In genomic region chr12:12696562-12697383, GRCh38 we compare ENCODE assay signal across 8 cellular contexts. TPM values are rescaled to one million over a fixed set of nuclear protein-coding genes. Genes with fewer than 3 reads are reported as not detected.
DNase-seq lines count a peak whose midpoint lies in the region; ATAC-seq and TF ChIP-seq lines count a peak whose summit lies in the region.

No MANE protein-coding gene starts in this region.

- DNase-seq in Ammon's horn (ENCODE audit: low spot score): peak; percentile 91
- DNase-seq in NCI-H748 treated with DMSO at 0.1 percent for 48 hours (lab: John Stamatoyannopoulos, UW): peak; percentile 73
- peak; percentile 91 for DNase-seq in activated CD8-positive, alpha-beta T cell treated with anti-CD3 and anti-CD28 coated beads for 36 hours
- peak; percentile 92 for DNase-seq in lung (ENCODE audit: low spot score)
- peak; percentile 73 to 82 (median 79) for DNase-seq in stimulated activated CD4-positive, alpha-beta T cell treated with anti-CD3 and anti-CD28 coated beads, TNF-alpha, amount 100 ng/mL, for 4 hours (ENCODE audit: low read depth in 3 of 3)

- peak overlapping the region; percentile 99 for H3K27ac Mint-ChIP-seq in activated CD8-positive, alpha-beta T cell treated with anti-CD3 and anti-CD28 coated beads for 36 hours

- H3K27me3 ChIP-seq in ectodermal cell (ENCODE audit: control insufficient read depth, insufficient read depth, low read length, poor library complexity, severe bottlenecking): no peaks in the 10 kb centered on the region
- no peaks in the 10 kb centered on the region for H3K27me3 ChIP-seq in lung (ENCODE audit: control insufficient read depth, insufficient read depth)

- CTCF ChIA-PET in activated CD8-positive, alpha-beta T cell treated with anti-CD3 and anti-CD28 coated beads for 36 hours (lab: Charles Lee): interaction anchor here (1.0 to 4.1 kb wide), 6 partner anchors 10 to 43 kb away, joined by 3 to 33 read pairs (median 6); partner anchors contain the start of gene CDKN1B

- H3K36me3 ChIP-seq in ectodermal cell (ENCODE audit: control insufficient read depth, insufficient read depth, low read length): no peaks in the 10 kb centered on the region
- no peaks in the 10 kb centered on the region for H3K36me3 ChIP-seq in lung (ENCODE audit: control insufficient read depth in 2 of 2, insufficient read depth in 2 of 2, low read length in 2 of 2)

- H3K27me3 Mint-ChIP-seq in activated CD8-positive, alpha-beta T cell treated with anti-CD3 and anti-CD28 coated beads for 36 hours: no peaks in the 10 kb centered on the region

- POLR2A ChIA-PET in activated CD8-positive, alpha-beta T cell treated with anti-CD3 and anti-CD28 coated beads for 36 hours (lab: Charles Lee): interaction anchor here (0.6 to 10.8 kb wide), 16 partner anchors 10 to 340 kb away, joined by 3 to 151 read pairs (median 4); partner anchors contain the start of genes BORCS5 and CDKN1B

- H3K4me1 Mint-ChIP-seq in activated CD8-positive, alpha-beta T cell treated with anti-CD3 and anti-CD28 coated beads for 36 hours (ENCODE audit: low read depth): peaks cover 37% of the 10 kb centered on the region

- ATAC-seq in GM19324 (IDR thresholded peaks at IDR 0.05; ENCODE audit: low FRiP score, unreplicated experiment) (peak; percentile 73), HG03457 (IDR thresholded peaks at IDR 0.05; ENCODE audit: unreplicated experiment) (peak; percentile 56), lung (ENCODE audit: insufficient read depth, low FRiP score) (peak; percentile 92)
- peak; percentile 77 for ATAC-seq in activated CD8-positive, alpha-beta T cell treated with anti-CD3 and anti-CD28 coated beads for 36 hours

- peaks cover 12% of the 10 kb centered on the region for H3K36me3 Mint-ChIP-seq in activated CD8-positive, alpha-beta T cell treated with anti-CD3 and anti-CD28 coated beads for 36 hours (ENCODE audit: low read depth)

- no peaks in the 10 kb centered on the region for H3K9me3 Mint-ChIP-seq in activated CD8-positive, alpha-beta T cell treated with anti-CD3 and anti-CD28 coated beads for 36 hours

- peak overlapping the region; percentile 87 for H3K4me3 Mint-ChIP-seq in activated CD8-positive, alpha-beta T cell treated with anti-CD3 and anti-CD28 coated beads for 36 hours

- 3 to 6% methylated on average over 27 to 29 of the region's 29 CpGs for WGBS in ectodermal cell, 2 experiments
- 1 to 2% methylated on average over 29 of the region's 29 CpGs for WGBS in lung, 2 donors

- peak overlapping the region; percentile 71 for H3K4me3 ChIP-seq in ectodermal cell (ENCODE audit: insufficient read depth, low read depth, low read length)
- H3K4me3 ChIP-seq in lung: peak overlapping the region; percentile 38

- H3K4me1 ChIP-seq in ectodermal cell (ENCODE audit: control insufficient read depth, insufficient read depth, low read length): peaks cover 7% of the 10 kb centered on the region
- H3K4me1 ChIP-seq in lung (ENCODE audit: control insufficient read depth in 2 of 2, insufficient read depth in 2 of 2, low read length in 2 of 2): no peaks in the 10 kb centered on the region

- no peaks in the 10 kb centered on the region for H3K9me3 ChIP-seq in ectodermal cell (ENCODE audit: control insufficient read depth, low read length)
- H3K9me3 ChIP-seq in lung (ENCODE audit: control insufficient read depth in 2 of 2, insufficient read depth in 1 of 2, low read length in 1 of 2): no peaks in the 10 kb centered on the region

- no peak for TF ChIP-seq CTCF in activated CD8-positive, alpha-beta T cell treated with anti-CD3 and anti-CD28 coated beads for 36 hours (IDR thresholded peaks at IDR 0.05)
- no peak for TF ChIP-seq CTCF in lung (IDR thresholded peaks at IDR 0.05; ENCODE audit: control extremely low read depth, extremely low read depth)

- intact Hi-C loops in activated CD8-positive, alpha-beta T cell treated with anti-CD3 and anti-CD28 coated beads for 36 hours (cut with micrococcal nuclease): loop anchor here (2.0 to 5.0 kb wide), 2 partner anchors 20 to 84 kb away; partner anchors contain the start of genes CDKN1B and CREBL2

- H3K27ac ChIP-seq in ectodermal cell (ENCODE audit: insufficient read depth, low read depth, low read length, poor library complexity, severe bottlenecking) (peak overlapping the region; percentile 72), lung (ENCODE audit: low read depth in 1 of 2, low read length in 1 of 2) (peak overlapping the region; percentile 94 to 95)

RNA-seq across cellular contexts. Expression of gene GPR19, which starts 0.8 kb away (rescaled TPM):
- total RNA-seq in activated CD8-positive, alpha-beta T cell treated with anti-CD3 and anti-CD28 coated beads for 36 hours: 10 to 100 TPM; 17.3 to 17.6 TPM
- 36.1 TPM for polyA plus RNA-seq in ectodermal cell (2013, experiment 1 of 4)
- 48.7 TPM for polyA plus RNA-seq in ectodermal cell (2013, experiment 2 of 4)
- 38.5 TPM for polyA plus RNA-seq in ectodermal cell (2013, experiment 3 of 4)
- 45.1 TPM for polyA plus RNA-seq in ectodermal cell (2013, experiment 4 of 4)
- under 1 TPM in 1 of 2 donors, not detected in 1; 0.15 TPM for total RNA-seq in lung
- under 1 TPM; 0.17 to 0.20 TPM for polyA plus RNA-seq in lung

RNA-seq across cellular contexts. Expression of gene CDKN1B, which starts 20.4 kb away (rescaled TPM):
- total RNA-seq in activated CD8-positive, alpha-beta T cell treated with anti-CD3 and anti-CD28 coated beads for 36 hours: 10 to 100 TPM; 39.9 to 40.8 TPM
- 52.6 TPM for polyA plus RNA-seq in ectodermal cell (2013, experiment 1 of 4)
- polyA plus RNA-seq in ectodermal cell (2013, experiment 2 of 4): 48.3 TPM
- polyA plus RNA-seq in ectodermal cell (2013, experiment 3 of 4): 44.7 TPM
- polyA plus RNA-seq in ectodermal cell (2013, experiment 4 of 4): 45.3 TPM
- 10 to 100 TPM; 41.2 to 89.4 TPM for total RNA-seq in lung
- 10 to 100 TPM; 27.3 to 38.5 TPM for polyA plus RNA-seq in lung

Comparison
In these comparisons a context has a peak if more than half of its experiments do, and no peak if none do; other contexts are left out.
1. Peak in every context shown above with its lines: DNase-seq, ATAC-seq, H3K4me3 ChIP-seq and H3K27ac ChIP-seq.
2. RNA of gene GPR19, which starts 0.8 kb away (total RNA-seq): 17.3 to 17.6 TPM in activated CD8-positive, alpha-beta T cell treated with anti-CD3 and anti-CD28 coated beads for 36 hours; 0.15 TPM in lung; every median in the first group is over 10 times any median in the second.